Comparison of ENCODE assay signal across 25 cellular contexts in the genomic region with DNA sequence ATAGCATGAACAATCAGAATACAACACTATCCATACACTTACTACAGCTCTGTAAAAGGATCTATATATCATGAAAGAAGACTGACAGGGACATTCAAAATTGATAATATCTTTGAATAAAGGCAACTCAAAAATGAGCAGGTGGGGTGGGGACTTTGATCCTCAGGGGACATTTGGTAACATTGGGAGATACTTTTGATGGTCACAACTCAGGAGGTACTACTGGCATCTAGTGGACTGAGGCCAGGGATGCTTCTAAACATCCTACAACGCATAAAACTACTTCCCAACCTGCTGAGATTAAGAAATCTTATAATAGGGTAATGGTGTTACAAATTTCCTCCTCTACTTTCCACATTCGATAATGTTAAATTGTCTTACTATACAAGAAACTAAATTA.
"Had no signal": no experiment of that assay in that cellular context is flagged by ENCODE, and none has a peak within 500 bp of the region (broad histone marks: within the 10 kb centered on the region; RNA-seq: fewer than 3 reads in every experiment).

No MANE protein-coding gene starts in this region.

- H3K4me2 ChIP-seq: smooth muscle cell had no signal

- H3K27me3 ChIP-seq: ascending aorta, heart right ventricle, sigmoid colon, upper lobe of left lung had no signal

- H3K9me3 Mint-ChIP-seq: activated naive CD4-positive, alpha-beta T cell treated with anti-CD3 and anti-CD28 coated beads, Interleukin-2, amount 50 U/mL, for 72 hours; activated T-helper 17 cell treated with anti-CD3 and anti-CD28 coated beads, Interleukin-2, amount 50 U/mL, for 72 hours; central memory CD8-positive, alpha-beta T cell; naive B cell; stimulated activated naive B cell treated with anti-CD40 and anti-IgM and Interleukin-4, amounts not matched to agents 10 μg/mL and 1 μg/mL and 100 μg/mL, for 72 hours had no signal

- H3K4me3 ChIP-seq: ascending aorta, heart right ventricle, lower lobe of right lung, mucosa of descending colon, sigmoid colon, smooth muscle cell, thoracic aorta, upper lobe of left lung had no signal

- FAIRE-seq: keratinocyte had no signal

- H3K27ac Mint-ChIP-seq: activated CD8-positive, alpha-beta T cell treated with anti-CD3 and anti-CD28 coated beads, Interleukin-2, amount 10 ng/mL, durations not matched to agents 7 days and 5 days; activated naive CD4-positive, alpha-beta T cell treated with anti-CD3 and anti-CD28 coated beads, Interleukin-2, amount 50 U/mL, for 72 hours; activated T-helper 17 cell treated with anti-CD3 and anti-CD28 coated beads, Interleukin-2, amount 50 U/mL, for 72 hours; stimulated activated naive B cell treated with anti-CD40 and anti-IgM and Interleukin-4, amounts not matched to agents 10 μg/mL and 1 μg/mL and 100 μg/mL, for 72 hours had no signal

- H3K9me3 ChIP-seq: ascending aorta, heart right ventricle, lower lobe of right lung, mucosa of descending colon, sigmoid colon, thoracic aorta, upper lobe of left lung had no signal

- H3K4me1 ChIP-seq: ascending aorta, lower lobe of right lung, upper lobe of left lung had no signal

- H3K36me3 ChIP-seq: ascending aorta, lower lobe of right lung, sigmoid colon, thoracic aorta, upper lobe of left lung had no signal

- DNase-seq: activated CD4-positive, alpha-beta T cell treated with anti-CD3 and anti-CD28 coated beads, Interleukin-2, amount 50 U/mL, for 1 hour; activated CD4-positive, CD25-positive, alpha-beta regulatory T cell treated with anti-CD3 and anti-CD28 coated beads, Interleukin-2, amount 50 U/mL, for 72 hours; activated CD8-positive, alpha-beta T cell treated with anti-CD3 and anti-CD28 coated beads, Interleukin-2, amount 10 ng/mL, durations not matched to agents 7 days and 5 days; cortex of kidney; heart right ventricle; left colon; lower lobe of right lung; mesendoderm; mucosa of descending colon; naive B cell; occipital lobe; posterior cingulate gyrus; sigmoid colon; stimulated activated CD4-positive, alpha-beta T cell treated with anti-CD3 and anti-CD28 coated beads, Interleukin-15, amount 100 ng/mL, for 24 hours; stimulated activated naive B cell treated with anti-CD40 and anti-IgM and Interleukin-4, amounts not matched to agents 10 μg/mL and 1 μg/mL and 100 μg/mL, for 72 hours; upper lobe of left lung had no signal

- H3K27me3 Mint-ChIP-seq: activated T-helper 17 cell treated with anti-CD3 and anti-CD28 coated beads, Interleukin-2, amount 50 U/mL, for 72 hours; central memory CD8-positive, alpha-beta T cell; naive B cell; stimulated activated naive B cell treated with anti-CD40 and anti-IgM and Interleukin-4, amounts not matched to agents 10 μg/mL and 1 μg/mL and 100 μg/mL, for 72 hours had no signal

- ATAC-seq: activated CD8-positive, alpha-beta T cell treated with anti-CD3 and anti-CD28 coated beads, Interleukin-2, amount 10 ng/mL, durations not matched to agents 7 days and 5 days; activated naive CD4-positive, alpha-beta T cell treated with anti-CD3 and anti-CD28 coated beads, Interleukin-2, amount 50 U/mL, for 72 hours; activated T-helper 17 cell treated with anti-CD3 and anti-CD28 coated beads, Interleukin-2, amount 50 U/mL, for 72 hours; heart right ventricle; left colon; lower lobe of right lung; mucosa of descending colon; stimulated activated naive B cell treated with anti-CD40 and anti-IgM and Interleukin-4, amounts not matched to agents 10 μg/mL and 1 μg/mL and 100 μg/mL, for 72 hours had no signal

- H3K4me1 Mint-ChIP-seq: activated T-helper 17 cell treated with anti-CD3 and anti-CD28 coated beads, Interleukin-2, amount 50 U/mL, for 72 hours; central memory CD8-positive, alpha-beta T cell; naive B cell; stimulated activated naive B cell treated with anti-CD40 and anti-IgM and Interleukin-4, amounts not matched to agents 10 μg/mL and 1 μg/mL and 100 μg/mL, for 72 hours had no signal

- H3K4me3 Mint-ChIP-seq: activated CD8-positive, alpha-beta T cell treated with anti-CD3 and anti-CD28 coated beads, Interleukin-2, amount 10 ng/mL, durations not matched to agents 7 days and 5 days; activated T-helper 17 cell treated with anti-CD3 and anti-CD28 coated beads, Interleukin-2, amount 50 U/mL, for 72 hours; central memory CD8-positive, alpha-beta T cell; naive B cell; stimulated activated naive B cell treated with anti-CD40 and anti-IgM and Interleukin-4, amounts not matched to agents 10 μg/mL and 1 μg/mL and 100 μg/mL, for 72 hours had no signal

- H3K27ac ChIP-seq: ascending aorta, epithelial cell of prostate, heart right ventricle, lower lobe of right lung, sigmoid colon, thoracic aorta, upper lobe of left lung, VCaP had no signal
